In the genomic region with DNA sequence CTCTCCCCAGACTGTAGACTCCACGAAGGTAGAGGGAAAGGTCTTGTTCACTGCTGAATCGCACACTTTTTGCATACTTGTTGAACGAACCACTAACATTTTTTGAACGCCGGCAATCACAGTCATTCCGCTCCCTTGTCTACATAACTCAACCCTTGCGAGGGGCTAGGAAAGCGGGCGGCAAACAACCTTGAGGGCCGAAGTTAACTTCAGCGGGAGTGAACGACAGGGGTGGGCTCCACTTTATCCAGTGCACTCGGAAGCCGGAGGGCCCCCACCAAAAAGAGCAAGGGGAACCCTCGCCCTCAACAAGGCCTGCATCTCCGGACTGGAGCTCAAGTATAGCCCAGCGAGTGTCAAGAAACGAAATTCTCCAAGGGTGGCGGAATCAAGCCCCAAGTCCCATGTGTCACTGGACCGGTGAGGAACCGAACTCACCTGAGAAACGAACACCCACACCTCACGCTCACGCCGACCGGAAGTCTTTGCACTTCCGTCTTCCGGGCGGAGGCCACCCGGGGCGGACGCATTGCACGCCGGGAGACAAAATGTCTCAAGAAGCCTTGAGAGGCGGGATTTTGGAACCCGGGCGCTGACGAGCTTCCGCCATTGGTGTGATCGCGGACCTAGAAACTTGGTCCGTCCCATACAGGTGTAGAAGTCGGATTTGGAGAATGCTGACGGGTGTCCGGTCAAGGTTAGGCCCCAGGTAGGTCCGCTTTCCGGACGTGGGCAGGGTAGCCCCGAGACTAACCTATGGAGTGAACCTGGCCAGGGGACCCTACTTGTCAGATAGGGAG, we compare ENCODE assay signal across 8 cellular contexts. TPM values are rescaled to one million over a fixed set of nuclear protein-coding genes. Genes with fewer than 3 reads are reported as not detected.
DNase-seq lines count a peak whose midpoint lies in the region; ATAC-seq, FAIRE-seq and TF ChIP-seq lines count a peak whose summit lies in the region.

A gene (minus strand): TSS at position 484 of the 800 bp plus-strand sequence. CDS start 1,644 bp downstream, outside the sequence.

- peaks cover 33% of the 10 kb centered on the region for H3K4me1 ChIP-seq in ACC112 (ENCODE audit: control insufficient read depth, insufficient read depth, low read length, unreplicated experiment)

- peaks cover 12 to 20% (median 13%) of the 10 kb centered on the region in 3 donors for H3K36me3 Mint-ChIP-seq in immature natural killer cell

- H3K27me3 ChIP-seq in ACC112 (ENCODE audit: insufficient read depth, low read length): no peaks in the 10 kb centered on the region
- H3K27me3 ChIP-seq in bronchial epithelial cell (ENCODE audit: control insufficient read depth, insufficient read depth, low read length): no peaks in the 10 kb centered on the region

- H3K27ac Mint-ChIP-seq in immature natural killer cell: peak within 1 kb of the TSS; percentile 94 to 99 (median 98)

- FAIRE-seq in bronchial epithelial cell (lab: Jason Lieb, UNC): no peak

- H3K9me3 Mint-ChIP-seq in immature natural killer cell: no peaks in the 10 kb centered on the region

- H3K27me3 Mint-ChIP-seq in immature natural killer cell (ENCODE audit: low read depth in 3 of 3): peaks cover 5 to 12% (median 7%) of the 10 kb centered on the region in 3 donors

- peak within 1 kb of the TSS; percentile 60; the same call in 1 of the 2 replicates for H3K27ac ChIP-seq in ACC112 (ENCODE audit: low read depth, low read length)

- H3K4me3 ChIP-seq in ACC112 (ENCODE audit: low read depth, low read length) (peak within 1 kb of the TSS; percentile 93), WI38 (ENCODE audit: low read depth, low read length) (peak within 1 kb of the TSS; percentile 85), bronchial epithelial cell (ENCODE audit: low read depth, low read length) (peak within 1 kb of the TSS; percentile 81)

- peaks cover 51% of the 10 kb centered on the region for H3K79me2 ChIP-seq in ACC112 (ENCODE audit: control insufficient read depth, insufficient read depth, low read length, unreplicated experiment)

- H3K4me3 Mint-ChIP-seq in immature natural killer cell: peak within 1 kb of the TSS; percentile 94 to 98 (median 96)

- ATAC-seq in GM18861 (IDR thresholded peaks at IDR 0.05; ENCODE audit: unreplicated experiment) (peak; percentile 99), HG03097 (IDR thresholded peaks at IDR 0.05; ENCODE audit: low FRiP score, unreplicated experiment) (peak; percentile 95)

- DNase-seq in NCI-H2171 (lab: John Stamatoyannopoulos, UW): peak; percentile 90
- DNase-seq in bronchial epithelial cell (ENCODE audit: low read depth): peak; percentile 88
- DNase-seq in immature natural killer cell: peak; percentile 81 to 83 (median 83)
- peak; percentile 65 for DNase-seq in smooth muscle cell of the brain vasculature (ENCODE audit: low read depth, low spot score)

- H2AFZ ChIP-seq in ACC112 (ENCODE audit: low read length, unreplicated experiment): peak within 1 kb of the TSS; percentile 96

- H3K36me3 ChIP-seq in ACC112 (ENCODE audit: insufficient read depth, low read length) (peaks cover 16% of the 10 kb centered on the region), bronchial epithelial cell (ENCODE audit: control insufficient read depth, insufficient read depth, low read length) (peaks cover 1% of the 10 kb centered on the region)

- TF ChIP-seq CTCF in WI38 (IDR thresholded peaks at IDR 0.05; ENCODE audit: low read depth, low read length) (no peak), bronchial epithelial cell (IDR thresholded peaks at IDR 0.05; ENCODE audit: insufficient read depth, low read length, severe bottlenecking) (no peak)

- peaks cover 46 to 66% of the 10 kb centered on the region in 2 donors for H3K4me1 Mint-ChIP-seq in immature natural killer cell

RNA-seq across cellular contexts. Expression of the gene that starts here (rescaled TPM):
- total RNA-seq in bronchial epithelial cell: 6.1 and 6.5 TPM in 2 replicates
- polyA plus RNA-seq in immature natural killer cell: 10 to 100 TPM; 34.9 to 44.1 (median 36.4) TPM

Comparison
In these comparisons a context has a peak if more than half of its experiments do, and no peak if none do; other contexts are left out.
1. Peak in every context shown above with its lines: DNase-seq, ATAC-seq, H3K4me3 ChIP-seq and H3K27ac ChIP-seq.